Comparison of ENCODE assay signal across 34 cellular contexts in the genomic region with DNA sequence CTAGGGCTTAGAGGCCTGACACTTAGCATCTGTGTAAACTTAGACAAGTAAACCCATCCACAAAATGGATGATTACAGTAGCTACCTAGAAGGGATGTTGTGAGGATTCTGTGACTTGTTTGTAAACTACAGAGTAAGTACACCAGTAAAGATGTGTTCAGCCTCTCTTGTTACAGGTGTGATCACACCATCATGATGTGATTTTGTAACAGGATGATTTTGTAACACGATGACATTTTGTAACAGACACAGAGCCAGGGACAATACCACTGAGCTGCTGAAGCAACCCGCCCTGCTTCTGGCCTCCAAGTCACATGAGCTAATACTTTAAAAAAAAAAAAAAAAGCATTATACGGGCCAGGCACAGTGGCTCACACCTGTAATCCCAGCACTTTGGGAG. TPM values are rescaled to one million over a fixed set of nuclear protein-coding genes. Genes with fewer than 3 reads are reported as not detected.
A peak's percentile ranks its signal among the peaks of the same experiment; 100 is the strongest.
DNase-seq lines count a peak whose midpoint lies in the region; ATAC-seq, FAIRE-seq and TF ChIP-seq lines count a peak whose summit lies in the region.
"Had no signal": no experiment of that assay in that cellular context is flagged by ENCODE, and none has a peak within 500 bp of the region (broad histone marks: within the 10 kb centered on the region; RNA-seq: fewer than 3 reads in every experiment).

No MANE protein-coding gene starts in this region.

- no peak overlapping the region for H2AFZ ChIP-seq in H1 (ENCODE audit: low read length)

- H4K20me1 ChIP-seq in H1 (replicated peaks in 1 of 2; ENCODE audit: control insufficient read depth in 1 of 2, insufficient read depth in 2 of 2, low read length in 2 of 2) = no peaks in the 10 kb centered on the region

- H3K14ac ChIP-seq in H1 (ENCODE audit: insufficient read length) = no peak overlapping the region

- no peak overlapping the region for H4K5ac ChIP-seq in H1 (ENCODE audit: insufficient read length, low read depth, low read length)

- no peaks in the 10 kb centered on the region for H3K79me1 ChIP-seq in H1 (ENCODE audit: low read depth, low read length)

- H3K27ac ChIP-seq in H1 (ENCODE audit: low read depth, low read length) (no peak overlapping the region), spleen (peak overlapping the region in 5 of 8 donors; percentile 62 to 79 (median 65)), left lung (peak overlapping the region in 1 of 2 donors; percentile 57)
- H3K27ac ChIP-seq: brain microvascular endothelial cell, esophagus muscularis mucosa, right atrium auricular region, testis had no signal

- H3K23me2 ChIP-seq in H1 (ENCODE audit: low read depth, low read length) = no peaks in the 10 kb centered on the region

- TF ChIP-seq POLR2A in H1 (IDR thresholded peaks at IDR 0.05; ENCODE audit: control extremely low read depth in 1 of 2, low read depth in 2 of 2, low read length in 2 of 2) = no peak
- no peak for TF ChIP-seq POLR2A in spleen (IDR thresholded peaks at IDR 0.05)

- H2AK5ac ChIP-seq in H1 (ENCODE audit: low read depth, low read length) = no peak overlapping the region

- no peak overlapping the region for H3K4me3 ChIP-seq in H1 (ENCODE audit: extremely low read depth in 1 of 4, insufficient read depth in 2 of 4, low read depth in 3 of 4, low read length in 4 of 4)
- peak overlapping the region in 1 of 8 donors; percentile 2 for H3K4me3 ChIP-seq in spleen
- no peak overlapping the region for H3K4me3 ChIP-seq in left lung
- H3K4me3 ChIP-seq: esophagus muscularis mucosa, right atrium auricular region, testis had no signal

- no peak overlapping the region for H3K4ac ChIP-seq in H1 (replicated peaks; ENCODE audit: insufficient read length, low read depth, low read length)

- CTCF ChIA-PET in H1 (lab: Charles Lee; ENCODE audit: partially characterized antibody) = interaction anchor here (1.3 kb wide), 1 partner anchor 138 kb away, joined by 4 read pairs; no protein-coding TSS in a partner anchor

- no peak overlapping the region for H3K23ac ChIP-seq in H1 (ENCODE audit: insufficient read length)

- no peak for ATAC-seq in GM18861 (IDR thresholded peaks at IDR 0.05; ENCODE audit: unreplicated experiment)
- ATAC-seq in left lung = no peak
- no peak for ATAC-seq in HG03457 (IDR thresholded peaks at IDR 0.05; ENCODE audit: unreplicated experiment)

- no peak for TF ChIP-seq RAD21 in H1 (IDR thresholded peaks at IDR 0.05 in 1 of 2, conservative IDR thresholded peaks at IDR 0.05 in 1 of 2; ENCODE audit: low read depth in 2 of 2, low read length in 2 of 2)

- FAIRE-seq in H1 (lab: Jason Lieb, UNC) = no peak
- FAIRE-seq: A204.1, GM19239 had no signal

- no peaks in the 10 kb centered on the region for H3K27me3 ChIP-seq in H1 (replicated peaks in 1 of 4; ENCODE audit: control insufficient read depth in 3 of 4, extremely low read depth in 1 of 4, insufficient read depth in 3 of 4, low read length in 3 of 4)
- H3K27me3 ChIP-seq in spleen (replicated peaks in 1 of 7) = peaks cover 0 to 4% (median 0%) of the 10 kb centered on the region in 7 donors
- H3K27me3 ChIP-seq in left lung = no peaks in the 10 kb centered on the region
- H3K27me3 ChIP-seq: brain microvascular endothelial cell, testis had no signal

- no peak overlapping the region for H3K4me2 ChIP-seq in H1 (ENCODE audit: insufficient read depth in 1 of 2, low read depth in 2 of 2, low read length in 2 of 2)
- H3K4me2 ChIP-seq: SK-N-SH had no signal

- H4K8ac ChIP-seq in H1 (ENCODE audit: extremely low read depth, insufficient read depth, low read length) = no peak overlapping the region

- no peak overlapping the region for H3K18ac ChIP-seq in H1 (ENCODE audit: extremely low read depth, low read length)

- H3K4me1 ChIP-seq in H1 (replicated peaks in 1 of 4; ENCODE audit: control insufficient read depth in 3 of 4, insufficient read depth in 4 of 4, low read length in 3 of 4) (peaks cover 0 to 2% (median 1%) of the 10 kb centered on the region in 4 experiments; a peak in 3 of 7 replicates), spleen (peaks cover 0 to 6% (median 0%) of the 10 kb centered on the region in 6 donors), left lung (no peaks in the 10 kb centered on the region)
- H3K4me1 ChIP-seq: esophagus muscularis mucosa, right atrium auricular region, testis had no signal

- POLR2A ChIA-PET in H1 (lab: Charles Lee; ENCODE audit: partially characterized antibody) = no interaction called here

- no peak for TF ChIP-seq EP300 in H1 (IDR thresholded peaks at IDR 0.05; ENCODE audit: borderline replicate concordance in 1 of 2, low read depth in 2 of 2, low read length in 2 of 2)

- H3K36me3 ChIP-seq in H1 (ENCODE audit: control insufficient read depth in 2 of 4, insufficient read depth in 4 of 4, low read length in 3 of 4) (no peaks in the 10 kb centered on the region), spleen (no peaks in the 10 kb centered on the region), left lung (no peaks in the 10 kb centered on the region)
- H3K36me3 ChIP-seq: brain microvascular endothelial cell, esophagus muscularis mucosa, right atrium auricular region had no signal

- intact Hi-C loops in spleen (cut with DNase I; ENCODE audit: low total_unique reads) = no loop called here
- intact Hi-C loops in left lung (cut with DNase I) = no loop called here

- 97% methylated on average over 2 of the region's 3 CpGs; no CpG with 5 or more reads in 1 of the 2 experiments for WGBS in H1 (ENCODE audit: extremely low coverage in 1 of 2, insufficient coverage in 1 of 2, insufficient read length in 1 of 2, insufficient replicate concordance in 2 of 2, low coverage in 1 of 2, low lambda C conversion rate in 2 of 2, missing lambda C conversion rate in 1 of 2), 2 experiments
- 50 to 74% (median 59%) methylated on average over 3 of the region's 3 CpGs for WGBS in spleen, 5 donors

- TF ChIP-seq CTCF in H1 (IDR thresholded peaks at IDR 0.05; ENCODE audit: control extremely low read depth in 1 of 3, insufficient read depth in 1 of 3, low read depth in 1 of 3, low read length in 3 of 3) = no peak
- TF ChIP-seq CTCF in spleen (IDR thresholded peaks at IDR 0.05 in 8 of 11, conservative IDR thresholded peaks at IDR 0.05 in 3 of 11) = no peak
- no peak for TF ChIP-seq CTCF in left lung (IDR thresholded peaks at IDR 0.05)

- no peak overlapping the region for H2BK15ac ChIP-seq in H1 (ENCODE audit: low read length)

- H2BK5ac ChIP-seq in H1 (ENCODE audit: low read depth, low read length) = peak overlapping the region; percentile 40; the same call in 1 of the 2 replicates

- peak overlapping the region; percentile 29 for H2BK120ac ChIP-seq in H1 (replicated peaks; ENCODE audit: low read depth, low read length)

- 0 out of 2 replicates have a peak overlapping the region, but pooled peaks have one; percentile 64 for H2BK12ac ChIP-seq in H1 (ENCODE audit: low read depth, low read length)

- H3K9ac ChIP-seq in H1 (replicated peaks in 1 of 4; ENCODE audit: extremely low read depth in 1 of 4, low read depth in 3 of 4, low read length in 3 of 4) = no peak overlapping the region
- H3K9ac ChIP-seq: SK-N-SH had no signal

- DNase-seq in SIG-M5 treated with dmso at 0.1 percent for 504 hours (lab: John Stamatoyannopoulos, UW; ENCODE audit: unreplicated experiment) (peak; percentile 43), SIG-M5 (lab: John Stamatoyannopoulos, UW) (no peak), NCI-H82 treated with DMSO at 0.1 percent for 48 hours (lab: John Stamatoyannopoulos, UW; ENCODE audit: unreplicated experiment) (peak; percentile 10), H1 (ENCODE audit: low read depth in 1 of 2, low spot score in 2 of 2) (no peak), spleen (no peak), left lung (no peak)
- DNase-seq: activated CD4-positive, alpha-beta T cell treated with anti-CD3 and anti-CD28 coated beads for 4 hours; activated CD8-positive, alpha-beta memory T cell treated with anti-CD3 and anti-CD28 coated beads for 24 hours; activated T-cell treated with anti-CD3 and anti-CD28 coated beads for 4 hours; amygdala; brain microvascular endothelial cell; Calu3; CD4-positive, CD25-positive, alpha-beta regulatory T cell; cerebellar nuclear complex; dermis blood vessel endothelial cell; DND-41; foreskin fibroblast; H7; KBM-7; MM.1S; naive B cell; NCI-H1436 treated with DMSO at 0.1 percent for 48 hours; NCI-H2081 treated with DMSO at 0.1 percent for 48 hours; NCI-H526 treated with DMSO at 0.1 percent for 48 hours; SK-N-SH; stimulated activated CD4-positive, alpha-beta T cell treated with anti-CD3 and anti-CD28 coated beads, Interleukin-2, amount 100 ng/mL, for 24 hours; stimulated activated CD8-positive, alpha-beta memory T cell treated with anti-CD3 and anti-CD28 coated beads, Interleukin-4, amount 100 ng/mL, for 48 hours; testis had no signal

- no peak overlapping the region for H2BK20ac ChIP-seq in H1 (ENCODE audit: low read length)

- H4K91ac ChIP-seq in H1 (replicated peaks; ENCODE audit: insufficient read length, low read length) = peak overlapping the region; percentile 36

- no peaks in the 10 kb centered on the region for H3K79me2 ChIP-seq in H1 (ENCODE audit: control insufficient read depth in 1 of 2, insufficient read depth in 2 of 2, low read length in 2 of 2)

- H3K56ac ChIP-seq in H1 (replicated peaks; ENCODE audit: insufficient read length, low read depth, low read length) = no peak overlapping the region

- H3K9me3 ChIP-seq in H1 (ENCODE audit: insufficient read depth in 2 of 2, low read depth in 1 of 2, low read length in 1 of 2) = no peaks in the 10 kb centered on the region
- no peaks in the 10 kb centered on the region for H3K9me3 ChIP-seq in spleen
- no peaks in the 10 kb centered on the region for H3K9me3 ChIP-seq in left lung
- H3K9me3 ChIP-seq: esophagus muscularis mucosa, right atrium auricular region, SK-N-SH, testis had no signal

RNA-seq across cellular contexts. Expression of a gene that starts 17.0 kb away (rescaled TPM):
- total RNA-seq in H1 (2021; fragmentation: NEBNext Ultra II Directional; extraction: Animal tissue kit (Norgen Biotek cat#: 25700)) = 43.8 and 43.9 TPM in 2 replicates
- polyA plus RNA-seq in H1 (2011; rRNA removed) (29.0 and 37.4 TPM in 2 replicates), spleen (10 to 100 TPM; 11.3 to 24.9 (median 17.3) TPM)
- polyA plus RNA-seq in H1 (2011; cell fraction: cytosol; rRNA removed) = 40.3 TPM
- 31.3 TPM for polyA plus RNA-seq in H1 (2011; cell fraction: nucleus; rRNA removed)
- polyA plus RNA-seq in H1 (2012, experiment 1 of 2) = 34.2 to 40.6 TPM (median 39.4 TPM) in 4 replicates
- polyA plus RNA-seq in H1 (2012, experiment 2 of 2) = 42.8 TPM
- 36.2 TPM for polyA plus RNA-seq in H1 (2013, experiment 1 of 2)
- 35.3 TPM for polyA plus RNA-seq in H1 (2013, experiment 2 of 2)
- polyA minus RNA-seq in H1 (2011; rRNA and poly(A)+ RNA removed) = 33.9 and 44.7 TPM in 2 replicates
- polyA minus RNA-seq in H1 (2011; cell fraction: cytosol; rRNA and poly(A)+ RNA removed) = 25.3 TPM
- 22.5 TPM for polyA minus RNA-seq in H1 (2011; cell fraction: nucleus; rRNA and poly(A)+ RNA removed)
- total RNA-seq in spleen (10 to 100 TPM; 20.0 to 28.8 (median 23.1) TPM), left lung (10 to 100 TPM; 27.4 to 28.4 TPM)

RNA-seq across cellular contexts. Expression of a gene that starts 50.4 kb away (rescaled TPM):
- total RNA-seq in H1 (2021; fragmentation: NEBNext Ultra II Directional; extraction: Animal tissue kit (Norgen Biotek cat#: 25700)) = 73.2 and 73.5 TPM in 2 replicates
- polyA plus RNA-seq in H1 (2011; rRNA removed) = 44.3 and 54.4 TPM in 2 replicates
- 54.6 TPM for polyA plus RNA-seq in H1 (2011; cell fraction: cytosol; rRNA removed)
- 160 TPM for polyA plus RNA-seq in H1 (2011; cell fraction: nucleus; rRNA removed)
- polyA plus RNA-seq in H1 (2012, experiment 1 of 2) = 33.0 to 41.8 TPM (median 40.1 TPM) in 4 replicates
- polyA plus RNA-seq in H1 (2012, experiment 2 of 2) = 4.9 TPM
- 42.3 TPM for polyA plus RNA-seq in H1 (2013, experiment 1 of 2)
- 41.3 TPM for polyA plus RNA-seq in H1 (2013, experiment 2 of 2)
- 144 and 189 TPM in 2 replicates for polyA minus RNA-seq in H1 (2011; rRNA and poly(A)+ RNA removed)
- 61.4 TPM for polyA minus RNA-seq in H1 (2011; cell fraction: cytosol; rRNA and poly(A)+ RNA removed)
- 139 TPM for polyA minus RNA-seq in H1 (2011; cell fraction: nucleus; rRNA and poly(A)+ RNA removed)
- 10 to 100 TPM; 46.1 to 73.5 (median 64.6) TPM for total RNA-seq in spleen
- polyA plus RNA-seq in spleen = 10 to 100 TPM in 2 of 3 donors, 1 to 10 TPM in 1; 7.6 to 18.4 (median 18.3) TPM
- total RNA-seq in left lung = 10 to 100 TPM; 52.8 to 66.0 TPM

Comparison
In these comparisons a context has a peak if more than half of its experiments do, and no peak if none do; other contexts are left out.
1. DNase-seq: peak in SIG-M5 treated with dmso at 0.1 percent for 504 hours (single experiment) and NCI-H82 treated with DMSO at 0.1 percent for 48 hours (single experiment); none in SIG-M5 (single experiment), H1 (0 of 2), spleen (single experiment) and left lung (0 of 2).